In the genomic region with DNA sequence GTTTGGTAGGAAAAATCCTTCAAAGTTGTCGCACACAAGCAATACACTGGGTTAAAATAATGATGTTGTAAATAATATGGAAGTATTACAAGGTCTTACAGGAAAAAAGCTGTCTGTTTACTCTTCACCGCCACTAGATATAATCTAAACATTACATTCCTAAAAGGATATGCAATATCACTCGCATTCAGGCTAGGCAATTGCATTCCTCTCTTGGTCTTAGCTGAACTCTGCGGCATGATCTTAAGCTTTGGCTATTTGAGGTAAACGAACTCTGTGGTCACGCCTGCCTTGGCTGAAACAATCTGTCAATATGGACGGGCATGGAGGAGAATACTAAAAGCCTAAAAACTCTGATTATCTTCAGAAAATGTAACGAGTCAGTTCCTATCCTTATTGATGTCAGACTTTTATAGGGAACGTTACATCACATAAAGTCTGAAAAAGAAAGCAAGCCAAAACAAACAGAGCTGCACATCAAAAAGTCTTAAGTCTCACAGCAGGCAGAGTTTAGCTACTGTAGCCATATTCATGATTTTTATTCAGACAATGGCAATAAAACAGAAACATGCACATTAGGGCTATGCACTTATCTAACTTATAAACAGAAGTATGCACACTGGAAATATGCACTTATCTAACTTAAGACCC, we compare ENCODE assay signal across 9 cellular contexts. TPM values are rescaled to one million over a fixed set of nuclear protein-coding genes. Genes with fewer than 3 reads are reported as not detected.
DNase-seq lines count a peak whose midpoint lies in the region; ATAC-seq and TF ChIP-seq lines count a peak whose summit lies in the region.
"Had no signal": no experiment of that assay in that cellular context is flagged by ENCODE, and none has a peak within 500 bp of the region (broad histone marks: within the 10 kb centered on the region; RNA-seq: fewer than 3 reads in every experiment).

No MANE protein-coding gene starts in this region.

- no peaks in the 10 kb centered on the region for H3K79me2 ChIP-seq in Loucy (ENCODE audit: insufficient read depth, low read length)

- no peaks in the 10 kb centered on the region for H3K9me2 ChIP-seq in Loucy (replicated peaks; ENCODE audit: low read depth, low read length)

- TF ChIP-seq CTCF in BJ (IDR thresholded peaks at IDR 0.05; ENCODE audit: insufficient read depth, low read depth, low read length) (no peak), Loucy (conservative IDR thresholded peaks at IDR 0.05; ENCODE audit: low read length) (no peak), nephron (IDR thresholded peaks at IDR 0.05; ENCODE audit: unreplicated experiment in 3 of 3) (no peak)

- H3K4me3 ChIP-seq in BJ (ENCODE audit: low read depth, low read length) (no peak overlapping the region), Loucy (ENCODE audit: low read length, poor library complexity, severe bottlenecking) (no peak overlapping the region)

- DNase-seq in BJ (ENCODE audit: low read depth) (peak; percentile 80), epidermal melanocyte (ENCODE audit: insufficient read length, low spot score) (peak; percentile 31), NCI-H1694 treated with DMSO at 0.1 percent for 48 hours (lab: John Stamatoyannopoulos, UW) (no peak), amygdala (lab: John Stamatoyannopoulos, UW) (no peak), middle frontal gyrus (ENCODE audit: extremely low spot score, low spot score) (no peak)
- DNase-seq: activated naive CD4-positive, alpha-beta T cell treated with Interleukin-2 at 50 U/mL for 16 hours had no signal

- no peaks in the 10 kb centered on the region for H3F3A ChIP-seq in Loucy (ENCODE audit: low read depth)

- H3K4me1 ChIP-seq in Loucy (ENCODE audit: insufficient read depth, low read length, poor library complexity, severe bottlenecking): no peaks in the 10 kb centered on the region

- H3K36me3 Mint-ChIP-seq in nephron (ENCODE audit: low read depth): no peaks in the 10 kb centered on the region

- H3K9ac ChIP-seq in Loucy (ENCODE audit: low read depth, low read length, poor library complexity, severe bottlenecking): no peak overlapping the region

- no peak overlapping the region for H3K4me2 ChIP-seq in Loucy (ENCODE audit: low read depth, low read length, poor library complexity, severe bottlenecking)

- peak overlapping the region; percentile 55; the same call in 1 of the 2 replicates for H2AFZ ChIP-seq in Loucy (ENCODE audit: low read length)

- ATAC-seq in HG03135 (IDR thresholded peaks at IDR 0.05; ENCODE audit: unreplicated experiment): no peak

- H3K36me3 ChIP-seq in BJ (ENCODE audit: control insufficient read depth, insufficient read depth, low read length): no peaks in the 10 kb centered on the region
- no peaks in the 10 kb centered on the region for H3K36me3 ChIP-seq in Loucy (ENCODE audit: insufficient read depth, low read length)

- H3K4me3 Mint-ChIP-seq in nephron: peak overlapping the region; percentile 7 to 41 (median 30)

- no peaks in the 10 kb centered on the region for H4K20me1 ChIP-seq in Loucy (ENCODE audit: insufficient read depth, low read length, poor library complexity, severe bottlenecking)

- H3K9me3 ChIP-seq in Loucy (ENCODE audit: insufficient read depth, low read depth, low read length): no peaks in the 10 kb centered on the region

- CTCF ChIA-PET in BJ (lab: Yijun Ruan, JAX): interaction anchor here (0.6 to 3.9 kb wide), 8 partner anchors 38 to 257 kb away, joined by 3 to 22 read pairs (median 4); no protein-coding TSS in a partner anchor

- peaks cover 3% of the 10 kb centered on the region for H3K27me3 Mint-ChIP-seq in nephron (ENCODE audit: low read depth)

- H3K4me1 Mint-ChIP-seq in nephron: peaks cover 8% of the 10 kb centered on the region

- POLR2A ChIA-PET in BJ (lab: Charles Lee): no interaction called here

- no peaks in the 10 kb centered on the region for H3K9me3 Mint-ChIP-seq in nephron

- H3K27me3 ChIP-seq in BJ (ENCODE audit: control insufficient read depth, insufficient read depth, low read length) (no peaks in the 10 kb centered on the region), Loucy (ENCODE audit: insufficient read depth, low read length, poor library complexity, severe bottlenecking) (no peaks in the 10 kb centered on the region)

- peak overlapping the region; percentile 47 to 77 (median 66) for H3K27ac Mint-ChIP-seq in nephron

RNA-seq across cellular contexts. Expression of gene FILIP1, which starts 30.8 kb away (rescaled TPM):
- polyA plus RNA-seq in BJ (2011; rRNA removed): 0.44 and 0.63 TPM in 2 replicates
- polyA minus RNA-seq in BJ (2011; rRNA and poly(A)+ RNA removed): 0.26 and 0.43 TPM in 2 replicates

Comparison
In these comparisons a context has a peak if more than half of its experiments do, and no peak if none do; other contexts are left out.
1. DNase-seq: peak in BJ (single experiment) and epidermal melanocyte (single experiment); none in NCI-H1694 treated with DMSO at 0.1 percent for 48 hours (single experiment), amygdala (0 of 56) and middle frontal gyrus (single experiment).